Comparison of ENCODE assay signal across 9 cellular contexts in genomic region chr2:96258393-96259022, GRCh38. TPM values are rescaled to one million over a fixed set of nuclear protein-coding genes. Genes with fewer than 3 reads are reported as not detected.
DNase-seq lines count a peak whose midpoint lies in the region; ATAC-seq and TF ChIP-seq lines count a peak whose summit lies in the region.
"Had no signal": no experiment of that assay in that cellular context is flagged by ENCODE, and none has a peak within 500 bp of the region (broad histone marks: within the 10 kb centered on the region; RNA-seq: fewer than 3 reads in every experiment).

No MANE protein-coding gene starts in this region.

- 77 to 84% methylated on average over 6 of the region's 6 CpGs for WGBS in esophagus, 2 donors

- no peaks in the 10 kb centered on the region for H3K27me3 Mint-ChIP-seq in activated T-cell treated with anti-CD3 and anti-CD28 coated beads, Interleukin-2, amount 50 U/mL, for 24 hours
- no peaks in the 10 kb centered on the region for H3K27me3 Mint-ChIP-seq in activated T-cell treated with anti-CD3 and anti-CD28 coated beads, Interleukin-2, amount 50 U/mL, for 72 hours (ENCODE audit: low read depth)
- no peaks in the 10 kb centered on the region for H3K27me3 Mint-ChIP-seq in naive B cell
- no peaks in the 10 kb centered on the region for H3K27me3 Mint-ChIP-seq in type B pancreatic cell
- H3K27me3 Mint-ChIP-seq in activated T-helper 2 cell treated with anti-CD3 and anti-CD28 coated beads, Interferon-gamma antibody, Interleukin-2, Interleukin-4, amounts not matched to agents 10 μg/mL and 5 μg/mL and 100 μg/mL, durations not matched to agents 14 hours and 24 hours and 36 hours (ENCODE audit: low read depth), result no peaks in the 10 kb centered on the region

- H3K27me3 ChIP-seq in esophagus (ENCODE audit: control insufficient read depth in 1 of 2, insufficient read depth in 2 of 2, low read length in 2 of 2), result no peaks in the 10 kb centered on the region

- no peak overlapping the region for H3K4me3 Mint-ChIP-seq in activated T-cell treated with anti-CD3 and anti-CD28 coated beads, Interleukin-2, amount 50 U/mL, for 24 hours
- no peak overlapping the region for H3K4me3 Mint-ChIP-seq in activated T-cell treated with anti-CD3 and anti-CD28 coated beads, Interleukin-2, amount 50 U/mL, for 72 hours
- H3K4me3 Mint-ChIP-seq in naive B cell, result peak overlapping the region in 6 of 8 donors; percentile 40 to 84 (median 72)
- H3K4me3 Mint-ChIP-seq in type B pancreatic cell, result no peak overlapping the region
- no peak overlapping the region for H3K4me3 Mint-ChIP-seq in activated T-helper 2 cell treated with anti-CD3 and anti-CD28 coated beads, Interferon-gamma antibody, Interleukin-2, Interleukin-4, amounts not matched to agents 10 μg/mL and 5 μg/mL and 100 μg/mL, durations not matched to agents 14 hours and 24 hours and 36 hours (ENCODE audit: low read depth)

- peaks cover 86% of the 10 kb centered on the region for H3K36me3 Mint-ChIP-seq in activated T-cell treated with anti-CD3 and anti-CD28 coated beads, Interleukin-2, amount 50 U/mL, for 24 hours (ENCODE audit: low read depth)
- H3K36me3 Mint-ChIP-seq in activated T-cell treated with anti-CD3 and anti-CD28 coated beads, Interleukin-2, amount 50 U/mL, for 72 hours (ENCODE audit: insufficient read depth in 2 of 2), result peaks cover under 1 to 15% of the 10 kb centered on the region in 2 donors
- H3K36me3 Mint-ChIP-seq in naive B cell (peaks cover 6 to 11% of the 10 kb centered on the region in 2 donors), type B pancreatic cell (peaks cover 15% of the 10 kb centered on the region)
- H3K36me3 Mint-ChIP-seq in activated T-helper 2 cell treated with anti-CD3 and anti-CD28 coated beads, Interferon-gamma antibody, Interleukin-2, Interleukin-4, amounts not matched to agents 10 μg/mL and 5 μg/mL and 100 μg/mL, durations not matched to agents 14 hours and 24 hours and 36 hours (ENCODE audit: low read depth), result peaks cover 53% of the 10 kb centered on the region

- intact Hi-C loops in activated T-helper 2 cell treated with anti-CD3 and anti-CD28 coated beads, Interferon-gamma antibody, Interleukin-2, Interleukin-4, amounts not matched to agents 10 μg/mL and 5 μg/mL and 100 μg/mL, durations not matched to agents 14 hours and 24 hours and 36 hours (cut with micrococcal nuclease), result no loop called here

- peaks cover 68% of the 10 kb centered on the region for H3K4me1 Mint-ChIP-seq in activated T-cell treated with anti-CD3 and anti-CD28 coated beads, Interleukin-2, amount 50 U/mL, for 24 hours (ENCODE audit: low read depth)
- H3K4me1 Mint-ChIP-seq in activated T-cell treated with anti-CD3 and anti-CD28 coated beads, Interleukin-2, amount 50 U/mL, for 72 hours (ENCODE audit: low read depth), result peaks cover 80% of the 10 kb centered on the region
- H3K4me1 Mint-ChIP-seq in naive B cell (peaks cover 55 to 93% (median 78%) of the 10 kb centered on the region in 3 donors), type B pancreatic cell (ENCODE audit: unreplicated experiment) (peaks cover 14% of the 10 kb centered on the region)
- peaks cover 34% of the 10 kb centered on the region for H3K4me1 Mint-ChIP-seq in activated T-helper 2 cell treated with anti-CD3 and anti-CD28 coated beads, Interferon-gamma antibody, Interleukin-2, Interleukin-4, amounts not matched to agents 10 μg/mL and 5 μg/mL and 100 μg/mL, durations not matched to agents 14 hours and 24 hours and 36 hours (ENCODE audit: low read depth)

- peaks cover 12 to 13% of the 10 kb centered on the region in 2 donors for H3K4me1 ChIP-seq in esophagus (ENCODE audit: control insufficient read depth in 2 of 2, insufficient read depth in 2 of 2, low read length in 1 of 2)

- no peaks in the 10 kb centered on the region for H3K9me3 Mint-ChIP-seq in activated T-cell treated with anti-CD3 and anti-CD28 coated beads, Interleukin-2, amount 50 U/mL, for 24 hours
- no peaks in the 10 kb centered on the region for H3K9me3 Mint-ChIP-seq in activated T-cell treated with anti-CD3 and anti-CD28 coated beads, Interleukin-2, amount 50 U/mL, for 72 hours
- H3K9me3 Mint-ChIP-seq in naive B cell (no peaks in the 10 kb centered on the region), type B pancreatic cell (no peaks in the 10 kb centered on the region)
- no peaks in the 10 kb centered on the region for H3K9me3 Mint-ChIP-seq in activated T-helper 2 cell treated with anti-CD3 and anti-CD28 coated beads, Interferon-gamma antibody, Interleukin-2, Interleukin-4, amounts not matched to agents 10 μg/mL and 5 μg/mL and 100 μg/mL, durations not matched to agents 14 hours and 24 hours and 36 hours

- no peak overlapping the region for H3K4me3 ChIP-seq in esophagus (ENCODE audit: low read depth in 1 of 2, low read length in 2 of 2)

- peaks cover 10 to 19% of the 10 kb centered on the region in 2 donors for H3K36me3 ChIP-seq in esophagus (ENCODE audit: control insufficient read depth in 2 of 2, insufficient read depth in 2 of 2, low read length in 1 of 2)

- no peaks in the 10 kb centered on the region for H3K9me3 ChIP-seq in esophagus (ENCODE audit: control insufficient read depth in 2 of 2, insufficient read depth in 1 of 2, low read depth in 1 of 2, low read length in 1 of 2)

- no peak for DNase-seq in activated T-cell treated with anti-CD3 and anti-CD28 coated beads, Interleukin-2, amount 50 U/mL, for 24 hours
- DNase-seq in activated T-cell treated with anti-CD3 and anti-CD28 coated beads, Interleukin-2, amount 50 U/mL, for 72 hours, result no peak
- no peak for DNase-seq in naive B cell
- no peak for DNase-seq in type B pancreatic cell (ENCODE audit: extremely low spot score, unreplicated experiment)
- DNase-seq in nucleus accumbens (lab: John Stamatoyannopoulos, UW), result no peak
- DNase-seq in activated T-helper 2 cell treated with anti-CD3 and anti-CD28 coated beads, Interferon-gamma antibody, Interleukin-2, Interleukin-4, amounts not matched to agents 10 μg/mL and 5 μg/mL and 100 μg/mL, durations not matched to agents 14 hours and 24 hours and 36 hours (ENCODE audit: low spot score), result no peak
- DNase-seq: effector memory CD4-positive, alpha-beta T cell had no signal

- no peak for ATAC-seq in activated T-cell treated with anti-CD3 and anti-CD28 coated beads, Interleukin-2, amount 50 U/mL, for 72 hours (replicated peaks in 1 of 2)
- ATAC-seq in naive B cell (ENCODE audit: low read depth in 2 of 2) (no peak), HG03139 (IDR thresholded peaks at IDR 0.05; ENCODE audit: unreplicated experiment) (no peak)

- H3K27ac ChIP-seq in esophagus (ENCODE audit: low read depth in 2 of 2, low read length in 1 of 2), result peak overlapping the region; percentile 8 to 64

- peak overlapping the region; percentile 85 for H3K27ac Mint-ChIP-seq in activated T-cell treated with anti-CD3 and anti-CD28 coated beads, Interleukin-2, amount 50 U/mL, for 24 hours
- no peak overlapping the region for H3K27ac Mint-ChIP-seq in activated T-cell treated with anti-CD3 and anti-CD28 coated beads, Interleukin-2, amount 50 U/mL, for 72 hours
- H3K27ac Mint-ChIP-seq in naive B cell (peak overlapping the region; percentile 71 to 96 (median 92)), type B pancreatic cell (peak overlapping the region; percentile 96)
- H3K27ac Mint-ChIP-seq in activated T-helper 2 cell treated with anti-CD3 and anti-CD28 coated beads, Interferon-gamma antibody, Interleukin-2, Interleukin-4, amounts not matched to agents 10 μg/mL and 5 μg/mL and 100 μg/mL, durations not matched to agents 14 hours and 24 hours and 36 hours, result no peak overlapping the region

- no peak for TF ChIP-seq CTCF in type B pancreatic cell (conservative IDR thresholded peaks at IDR 0.05)

RNA-seq across cellular contexts. Expression of gene TMEM127, which starts 7.3 kb away (rescaled TPM):
- 10 to 100 TPM; 23.2 to 29.3 TPM for total RNA-seq in activated T-cell treated with anti-CD3 and anti-CD28 coated beads, Interleukin-2, amount 50 U/mL, for 72 hours
- polyA plus RNA-seq in esophagus (10 to 100 TPM; 25.8 to 29.3 TPM), naive B cell (ENCODE audit: low read depth in 6 of 6) (10 to 100 TPM; 37.8 to 52.0 (median 40.1) TPM)
- total RNA-seq in type B pancreatic cell (ENCODE audit: low replicate concordance), result 40.5 and 58.3 TPM in 2 replicates
- total RNA-seq in activated T-helper 2 cell treated with anti-CD3 and anti-CD28 coated beads, Interferon-gamma antibody, Interleukin-2, Interleukin-4, amounts not matched to agents 10 μg/mL and 5 μg/mL and 100 μg/mL, durations not matched to agents 14 hours and 24 hours and 36 hours, result 29.0 and 30.4 TPM in 2 replicates

RNA-seq across cellular contexts. Expression of gene CIAO1, which starts 7.5 kb away (rescaled TPM):
- total RNA-seq in activated T-cell treated with anti-CD3 and anti-CD28 coated beads, Interleukin-2, amount 50 U/mL, for 72 hours, result 10 to 100 TPM; 70.8 to 72.6 TPM
- 10 to 100 TPM; 25.3 to 38.7 TPM for polyA plus RNA-seq in esophagus
- 100 to 1,000 TPM in 1 of 6 donors, 10 to 100 TPM in 5; 57.8 to 101 (median 92.2) TPM for polyA plus RNA-seq in naive B cell (ENCODE audit: low read depth in 6 of 6)
- 68.9 and 69.7 TPM in 2 replicates for total RNA-seq in type B pancreatic cell (ENCODE audit: low replicate concordance)
- total RNA-seq in activated T-helper 2 cell treated with anti-CD3 and anti-CD28 coated beads, Interferon-gamma antibody, Interleukin-2, Interleukin-4, amounts not matched to agents 10 μg/mL and 5 μg/mL and 100 μg/mL, durations not matched to agents 14 hours and 24 hours and 36 hours, result 93.9 and 94.7 TPM in 2 replicates

RNA-seq across cellular contexts. Expression of gene SNRNP200, which starts 46.8 kb away (rescaled TPM):
- 100 to 1,000 TPM; 188 to 228 TPM for total RNA-seq in activated T-cell treated with anti-CD3 and anti-CD28 coated beads, Interleukin-2, amount 50 U/mL, for 72 hours
- polyA plus RNA-seq in esophagus (10 to 100 TPM; 52.5 to 65.6 TPM), naive B cell (ENCODE audit: low read depth in 6 of 6) (10 to 100 TPM; 61.7 to 95.9 (median 71.2) TPM)
- 136 and 184 TPM in 2 replicates for total RNA-seq in type B pancreatic cell (ENCODE audit: low replicate concordance)
- total RNA-seq in activated T-helper 2 cell treated with anti-CD3 and anti-CD28 coated beads, Interferon-gamma antibody, Interleukin-2, Interleukin-4, amounts not matched to agents 10 μg/mL and 5 μg/mL and 100 μg/mL, durations not matched to agents 14 hours and 24 hours and 36 hours, result 191 TPM in 2 replicates

RNA-seq across cellular contexts. Expression of gene STARD7, which starts 49.9 kb away (rescaled TPM):
- 100 to 1,000 TPM; 202 to 225 TPM for total RNA-seq in activated T-cell treated with anti-CD3 and anti-CD28 coated beads, Interleukin-2, amount 50 U/mL, for 72 hours
- 10 to 100 TPM; 21.5 to 34.9 TPM for polyA plus RNA-seq in esophagus
- 100 to 1,000 TPM; 219 to 401 (median 239) TPM for polyA plus RNA-seq in naive B cell (ENCODE audit: low read depth in 6 of 6)
- 133 and 146 TPM in 2 replicates for total RNA-seq in type B pancreatic cell (ENCODE audit: low replicate concordance)
- 201 and 206 TPM in 2 replicates for total RNA-seq in activated T-helper 2 cell treated with anti-CD3 and anti-CD28 coated beads, Interferon-gamma antibody, Interleukin-2, Interleukin-4, amounts not matched to agents 10 μg/mL and 5 μg/mL and 100 μg/mL, durations not matched to agents 14 hours and 24 hours and 36 hours

Comparison
In these comparisons a context has a peak if more than half of its experiments do, and no peak if none do; other contexts are left out.
1. H3K27ac Mint-ChIP-seq: peak in activated T-cell treated with anti-CD3 and anti-CD28 coated beads, Interleukin-2, amount 50 U/mL, for 24 hours (single experiment), naive B cell (6 of 6) and type B pancreatic cell (single experiment); none in activated T-cell treated with anti-CD3 and anti-CD28 coated beads, Interleukin-2, amount 50 U/mL, for 72 hours (single experiment) and activated T-helper 2 cell treated with anti-CD3 and anti-CD28 coated beads, Interferon-gamma antibody, Interleukin-2, Interleukin-4, amounts not matched to agents 10 μg/mL and 5 μg/mL and 100 μg/mL, durations not matched to agents 14 hours and 24 hours and 36 hours (single experiment).
2. H3K4me3 Mint-ChIP-seq: peak in naive B cell (6 of 8); none in activated T-cell treated with anti-CD3 and anti-CD28 coated beads, Interleukin-2, amount 50 U/mL, for 24 hours (single experiment), activated T-cell treated with anti-CD3 and anti-CD28 coated beads, Interleukin-2, amount 50 U/mL, for 72 hours (0 of 2), type B pancreatic cell (single experiment) and activated T-helper 2 cell treated with anti-CD3 and anti-CD28 coated beads, Interferon-gamma antibody, Interleukin-2, Interleukin-4, amounts not matched to agents 10 μg/mL and 5 μg/mL and 100 μg/mL, durations not matched to agents 14 hours and 24 hours and 36 hours (single experiment).